In the genomic region with DNA sequence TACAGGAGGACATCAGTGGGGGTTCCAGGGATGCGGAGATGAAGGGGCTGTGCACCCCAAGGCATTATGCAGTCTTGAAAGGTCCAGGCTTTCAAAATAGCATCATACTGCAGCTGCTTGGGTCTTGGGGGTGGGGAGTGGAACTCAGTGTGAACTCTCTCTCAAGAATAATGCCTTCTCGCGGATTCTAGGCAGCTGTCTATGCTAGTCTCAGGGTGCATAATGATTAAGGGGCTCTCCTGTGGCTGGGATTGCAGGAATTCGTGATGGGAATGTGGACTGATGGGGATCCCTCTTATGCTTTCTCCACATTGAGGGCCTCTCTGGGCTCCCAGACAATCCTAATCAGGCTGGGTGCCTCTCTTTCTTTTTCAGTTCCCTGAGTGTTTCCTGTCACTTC, we compare ENCODE assay signal across 1 cellular context.
TF ChIP-seq lines count a peak whose summit lies in the region.

No MANE protein-coding gene starts in this region.

TF ChIP-seq in GM23338, 12 proteins besides CTCF, POLR2A, EP300 and RAD21 (continued from another document):
- TF ChIP-seq, protein P1, sequence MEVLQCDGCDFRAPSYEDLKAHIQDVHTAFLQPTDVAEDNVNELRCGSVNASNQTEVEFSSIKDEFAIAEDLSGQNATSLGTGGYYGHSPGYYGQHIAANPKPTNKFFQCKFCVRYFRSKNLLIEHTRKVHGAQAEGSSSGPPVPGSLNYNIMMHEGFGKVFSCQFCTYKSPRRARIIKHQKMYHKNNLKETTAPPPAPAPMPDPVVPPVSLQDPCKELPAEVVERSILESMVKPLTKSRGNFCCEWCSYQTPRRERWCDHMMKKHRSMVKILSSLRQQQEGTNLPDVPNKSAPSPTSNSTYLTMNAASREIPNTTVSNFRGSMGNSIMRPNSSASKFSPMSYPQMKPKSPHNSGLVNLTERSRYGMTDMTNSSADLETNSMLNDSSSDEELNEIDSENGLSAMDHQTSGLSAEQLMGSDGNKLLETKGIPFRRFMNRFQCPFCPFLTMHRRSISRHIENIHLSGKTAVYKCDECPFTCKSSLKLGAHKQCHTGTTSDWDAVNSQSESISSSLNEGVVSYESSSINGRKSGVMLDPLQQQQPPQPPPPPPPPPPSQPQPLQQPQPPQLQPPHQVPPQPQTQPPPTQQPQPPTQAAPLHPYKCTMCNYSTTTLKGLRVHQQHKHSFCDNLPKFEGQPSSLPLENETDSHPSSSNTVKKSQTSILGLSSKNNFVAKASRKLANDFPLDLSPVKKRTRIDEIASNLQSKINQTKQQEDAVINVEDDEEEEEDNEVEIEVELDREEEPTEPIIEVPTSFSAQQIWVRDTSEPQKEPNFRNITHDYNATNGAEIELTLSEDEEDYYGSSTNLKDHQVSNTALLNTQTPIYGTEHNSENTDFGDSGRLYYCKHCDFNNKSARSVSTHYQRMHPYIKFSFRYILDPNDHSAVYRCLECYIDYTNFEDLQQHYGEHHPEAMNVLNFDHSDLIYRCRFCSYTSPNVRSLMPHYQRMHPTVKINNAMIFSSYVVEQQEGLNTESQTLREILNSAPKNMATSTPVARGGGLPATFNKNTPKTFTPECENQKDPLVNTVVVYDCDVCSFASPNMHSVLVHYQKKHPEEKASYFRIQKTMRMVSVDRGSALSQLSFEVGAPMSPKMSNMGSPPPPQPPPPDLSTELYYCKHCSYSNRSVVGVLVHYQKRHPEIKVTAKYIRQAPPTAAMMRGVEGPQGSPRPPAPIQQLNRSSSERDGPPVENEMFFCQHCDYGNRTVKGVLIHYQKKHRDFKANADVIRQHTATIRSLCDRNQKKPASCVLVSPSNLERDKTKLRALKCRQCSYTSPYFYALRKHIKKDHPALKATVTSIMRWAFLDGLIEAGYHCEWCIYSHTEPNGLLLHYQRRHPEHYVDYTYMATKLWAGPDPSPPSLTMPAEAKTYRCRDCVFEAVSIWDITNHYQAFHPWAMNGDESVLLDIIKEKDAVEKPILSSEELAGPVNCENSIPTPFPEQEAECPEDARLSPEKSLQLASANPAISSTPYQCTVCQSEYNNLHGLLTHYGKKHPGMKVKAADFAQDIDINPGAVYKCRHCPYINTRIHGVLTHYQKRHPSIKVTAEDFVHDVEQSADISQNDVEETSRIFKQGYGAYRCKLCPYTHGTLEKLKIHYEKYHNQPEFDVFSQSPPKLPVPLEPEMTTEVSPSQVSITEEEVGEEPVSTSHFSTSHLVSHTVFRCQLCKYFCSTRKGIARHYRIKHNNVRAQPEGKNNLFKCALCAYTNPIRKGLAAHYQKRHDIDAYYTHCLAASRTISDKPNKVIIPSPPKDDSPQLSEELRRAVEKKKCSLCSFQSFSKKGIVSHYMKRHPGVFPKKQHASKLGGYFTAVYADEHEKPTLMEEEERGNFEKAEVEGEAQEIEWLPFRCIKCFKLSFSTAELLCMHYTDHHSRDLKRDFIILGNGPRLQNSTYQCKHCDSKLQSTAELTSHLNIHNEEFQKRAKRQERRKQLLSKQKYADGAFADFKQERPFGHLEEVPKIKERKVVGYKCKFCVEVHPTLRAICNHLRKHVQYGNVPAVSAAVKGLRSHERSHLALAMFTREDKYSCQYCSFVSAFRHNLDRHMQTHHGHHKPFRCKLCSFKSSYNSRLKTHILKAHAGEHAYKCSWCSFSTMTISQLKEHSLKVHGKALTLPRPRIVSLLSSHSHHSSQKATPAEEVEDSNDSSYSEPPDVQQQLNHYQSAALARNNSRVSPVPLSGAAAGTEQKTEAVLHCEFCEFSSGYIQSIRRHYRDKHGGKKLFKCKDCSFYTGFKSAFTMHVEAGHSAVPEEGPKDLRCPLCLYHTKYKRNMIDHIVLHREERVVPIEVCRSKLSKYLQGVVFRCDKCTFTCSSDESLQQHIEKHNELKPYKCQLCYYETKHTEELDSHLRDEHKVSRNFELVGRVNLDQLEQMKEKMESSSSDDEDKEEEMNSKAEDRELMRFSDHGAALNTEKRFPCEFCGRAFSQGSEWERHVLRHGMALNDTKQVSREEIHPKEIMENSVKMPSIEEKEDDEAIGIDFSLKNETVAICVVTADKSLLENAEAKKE (CRISPR knock-in tag; IDR thresholded peaks at IDR 0.05), result no peak
- TF ChIP-seq, protein P2, sequence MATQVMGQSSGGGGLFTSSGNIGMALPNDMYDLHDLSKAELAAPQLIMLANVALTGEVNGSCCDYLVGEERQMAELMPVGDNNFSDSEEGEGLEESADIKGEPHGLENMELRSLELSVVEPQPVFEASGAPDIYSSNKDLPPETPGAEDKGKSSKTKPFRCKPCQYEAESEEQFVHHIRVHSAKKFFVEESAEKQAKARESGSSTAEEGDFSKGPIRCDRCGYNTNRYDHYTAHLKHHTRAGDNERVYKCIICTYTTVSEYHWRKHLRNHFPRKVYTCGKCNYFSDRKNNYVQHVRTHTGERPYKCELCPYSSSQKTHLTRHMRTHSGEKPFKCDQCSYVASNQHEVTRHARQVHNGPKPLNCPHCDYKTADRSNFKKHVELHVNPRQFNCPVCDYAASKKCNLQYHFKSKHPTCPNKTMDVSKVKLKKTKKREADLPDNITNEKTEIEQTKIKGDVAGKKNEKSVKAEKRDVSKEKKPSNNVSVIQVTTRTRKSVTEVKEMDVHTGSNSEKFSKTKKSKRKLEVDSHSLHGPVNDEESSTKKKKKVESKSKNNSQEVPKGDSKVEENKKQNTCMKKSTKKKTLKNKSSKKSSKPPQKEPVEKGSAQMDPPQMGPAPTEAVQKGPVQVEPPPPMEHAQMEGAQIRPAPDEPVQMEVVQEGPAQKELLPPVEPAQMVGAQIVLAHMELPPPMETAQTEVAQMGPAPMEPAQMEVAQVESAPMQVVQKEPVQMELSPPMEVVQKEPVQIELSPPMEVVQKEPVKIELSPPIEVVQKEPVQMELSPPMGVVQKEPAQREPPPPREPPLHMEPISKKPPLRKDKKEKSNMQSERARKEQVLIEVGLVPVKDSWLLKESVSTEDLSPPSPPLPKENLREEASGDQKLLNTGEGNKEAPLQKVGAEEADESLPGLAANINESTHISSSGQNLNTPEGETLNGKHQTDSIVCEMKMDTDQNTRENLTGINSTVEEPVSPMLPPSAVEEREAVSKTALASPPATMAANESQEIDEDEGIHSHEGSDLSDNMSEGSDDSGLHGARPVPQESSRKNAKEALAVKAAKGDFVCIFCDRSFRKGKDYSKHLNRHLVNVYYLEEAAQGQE (IDR thresholded peaks at IDR 0.05; ENCODE audit: unreplicated experiment), result no peak
- TF ChIP-seq ZNF114 (CRISPR knock-in tag; IDR thresholded peaks at IDR 0.05), result no peak
- no peak for TF ChIP-seq ZNF331 (CRISPR knock-in tag; IDR thresholded peaks at IDR 0.05; ENCODE audit: low read depth)
